ENCODE assay signal across 1 cellular context in the genomic region with DNA sequence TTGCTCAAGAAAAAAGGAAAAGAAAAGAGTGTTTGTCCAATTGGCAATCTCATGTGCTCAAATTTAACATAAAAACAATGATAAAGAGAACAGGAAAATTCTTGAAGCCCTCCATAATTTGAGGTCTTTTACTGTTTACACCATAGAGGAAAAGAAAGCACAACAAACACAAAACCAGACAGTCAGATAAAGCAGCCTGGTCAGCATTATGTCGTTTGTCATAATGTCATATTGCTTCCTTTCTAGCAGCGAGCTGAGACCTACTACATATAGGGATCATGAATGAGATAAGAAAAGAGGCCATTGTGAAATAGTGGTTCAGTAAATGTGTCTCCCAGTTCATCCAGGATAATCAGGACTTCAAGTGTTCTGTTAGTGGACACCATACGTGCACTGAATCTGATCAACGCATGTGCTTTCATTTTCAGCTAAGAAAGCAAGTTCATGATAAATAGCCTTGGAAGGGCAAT.
A peak's percentile ranks its signal among the peaks of the same experiment; 100 is the strongest.
TF ChIP-seq lines count a peak whose summit lies in the region.

No MANE protein-coding gene starts in this region.

TF ChIP-seq in IMR-90, 13 proteins besides CTCF, POLR2A, EP300 and RAD21:
- TF ChIP-seq CEBPB (IDR thresholded peaks at IDR 0.05; ENCODE audit: low read depth, low read length), result 0 out of 2 replicates have a peak, but pooled peaks have one; percentile 10
- TF ChIP-seq CHD1 (IDR thresholded peaks at IDR 0.05; ENCODE audit: low read depth, low read length), result no peak
- TF ChIP-seq, protein P1, sequence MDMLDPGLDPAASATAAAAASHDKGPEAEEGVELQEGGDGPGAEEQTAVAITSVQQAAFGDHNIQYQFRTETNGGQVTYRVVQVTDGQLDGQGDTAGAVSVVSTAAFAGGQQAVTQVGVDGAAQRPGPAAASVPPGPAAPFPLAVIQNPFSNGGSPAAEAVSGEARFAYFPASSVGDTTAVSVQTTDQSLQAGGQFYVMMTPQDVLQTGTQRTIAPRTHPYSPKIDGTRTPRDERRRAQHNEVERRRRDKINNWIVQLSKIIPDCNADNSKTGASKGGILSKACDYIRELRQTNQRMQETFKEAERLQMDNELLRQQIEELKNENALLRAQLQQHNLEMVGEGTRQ (IDR thresholded peaks at IDR 0.05; ENCODE audit: low read depth, low read length), result no peak
- TF ChIP-seq FOS (IDR thresholded peaks at IDR 0.05; ENCODE audit: low read depth, low read length), result no peak
- TF ChIP-seq, protein P2, sequence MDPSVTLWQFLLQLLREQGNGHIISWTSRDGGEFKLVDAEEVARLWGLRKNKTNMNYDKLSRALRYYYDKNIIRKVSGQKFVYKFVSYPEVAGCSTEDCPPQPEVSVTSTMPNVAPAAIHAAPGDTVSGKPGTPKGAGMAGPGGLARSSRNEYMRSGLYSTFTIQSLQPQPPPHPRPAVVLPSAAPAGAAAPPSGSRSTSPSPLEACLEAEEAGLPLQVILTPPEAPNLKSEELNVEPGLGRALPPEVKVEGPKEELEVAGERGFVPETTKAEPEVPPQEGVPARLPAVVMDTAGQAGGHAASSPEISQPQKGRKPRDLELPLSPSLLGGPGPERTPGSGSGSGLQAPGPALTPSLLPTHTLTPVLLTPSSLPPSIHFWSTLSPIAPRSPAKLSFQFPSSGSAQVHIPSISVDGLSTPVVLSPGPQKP (IDR thresholded peaks at IDR 0.05; ENCODE audit: borderline replicate concordance, low read depth, low read length), result no peak
- no peak for TF ChIP-seq NFE2L2 (IDR thresholded peaks at IDR 0.05; ENCODE audit: low read depth, low read length)
- TF ChIP-seq RCOR1 (IDR thresholded peaks at IDR 0.05; ENCODE audit: insufficient replicate concordance, low read length), result no peak
